11 cellular contexts compared by ENCODE assay signal in genomic region chr4:16914208-16914607, GRCh38. TPM values are rescaled to one million over a fixed set of nuclear protein-coding genes. Genes with fewer than 3 reads are reported as not detected.
DNase-seq lines count a peak whose midpoint lies in the region; ATAC-seq, FAIRE-seq and TF ChIP-seq lines count a peak whose summit lies in the region.
"Had no signal": no experiment of that assay in that cellular context is flagged by ENCODE, and none has a peak within 500 bp of the region (broad histone marks: within the 10 kb centered on the region; RNA-seq: fewer than 3 reads in every experiment).

No MANE protein-coding gene starts in this region.

- ATAC-seq in activated naive CD8-positive, alpha-beta T cell treated with anti-CD3 and anti-CD28 coated beads, Interleukin-2, amount 10 ng/mL, durations not matched to agents 7 days and 5 days (ENCODE audit: low read depth): peak; percentile 23
- ATAC-seq in WTC11: peak; percentile 68
- peak; percentile 20 for ATAC-seq in upper lobe of right lung
- ATAC-seq in HG03469 (IDR thresholded peaks at IDR 0.05; ENCODE audit: unreplicated experiment): no peak
- no peak for ATAC-seq in HG03135 (IDR thresholded peaks at IDR 0.05; ENCODE audit: unreplicated experiment)
- ATAC-seq: natural killer cell treated with Interleukin-12 subunit alpha and Interleukin-12 subunit beta and Interleukin-15 and Interleukin-18, amount 100 ng/mL, for 72 hours had no signal

- peaks cover 6% of the 10 kb centered on the region for H3K4me1 ChIP-seq in left ventricle myocardium inferior
- H3K4me1 ChIP-seq in upper lobe of right lung: no peaks in the 10 kb centered on the region

- CTCF ChIA-PET in WTC11 (lab: Charles Lee): interaction anchor here (0.6 to 1.6 kb wide), 4 partner anchors 17 to 434 kb away, joined by 3 to 6 read pairs (median 4); no protein-coding TSS in a partner anchor

- H3K4me3 ChIP-seq in left ventricle myocardium inferior (no peak overlapping the region), upper lobe of right lung (no peak overlapping the region)

- no peaks in the 10 kb centered on the region for H3K27me3 Mint-ChIP-seq in activated naive CD8-positive, alpha-beta T cell treated with anti-CD3 and anti-CD28 coated beads, Interleukin-2, amount 10 ng/mL, durations not matched to agents 7 days and 5 days
- H3K27me3 Mint-ChIP-seq in activated naive CD8-positive, alpha-beta T cell treated with anti-CD3 and anti-CD28 coated beads for 36 hours: peaks cover 3% of the 10 kb centered on the region
- H3K27me3 Mint-ChIP-seq in WTC11 (ENCODE audit: low read depth): no peaks in the 10 kb centered on the region

- no peaks in the 10 kb centered on the region for H3K36me3 ChIP-seq in left ventricle myocardium inferior
- H3K36me3 ChIP-seq in upper lobe of right lung: no peaks in the 10 kb centered on the region

- H3K9me3 ChIP-seq in left ventricle myocardium inferior (replicated peaks) (no peaks in the 10 kb centered on the region), upper lobe of right lung (no peaks in the 10 kb centered on the region)

- intact Hi-C loops in left ventricle myocardium inferior (cut with micrococcal nuclease): no loop called here
- intact Hi-C loops in upper lobe of right lung (cut with DNase I): loop anchor here (10.0 kb wide), 1 partner anchor 411 kb away; no protein-coding TSS in a partner anchor

- POLR2A ChIA-PET in activated naive CD8-positive, alpha-beta T cell treated with anti-CD3 and anti-CD28 coated beads, Interleukin-2, amount 10 ng/mL, durations not matched to agents 7 days and 5 days (lab: Charles Lee): no interaction called here
- POLR2A ChIA-PET in WTC11 (lab: Charles Lee): interaction anchor here (0.6 kb wide), 1 partner anchor 431 kb away, joined by 5 read pairs; no protein-coding TSS in a partner anchor

- no peak for FAIRE-seq in urothelium cell line (lab: Jason Lieb, UNC)

- DNase-seq in activated naive CD8-positive, alpha-beta T cell treated with anti-CD3 and anti-CD28 coated beads, Interleukin-2, amount 10 ng/mL, durations not matched to agents 7 days and 5 days: no peak
- DNase-seq in activated naive CD8-positive, alpha-beta T cell treated with anti-CD3 and anti-CD28 coated beads for 36 hours: no peak
- DNase-seq in WTC11 (ENCODE audit: low spot score) (peak; percentile 45), left ventricle myocardium inferior (no peak), upper lobe of right lung (no peak), urothelium cell line (ENCODE audit: low spot score) (no peak)
- DNase-seq: Karpas-422; stimulated activated CD4-positive, alpha-beta T cell treated with anti-CD3 and anti-CD28 coated beads, Interleukin-4, amount 100 ng/mL, for 24 hours had no signal

- no peak for TF ChIP-seq CTCF in WTC11 (IDR thresholded peaks at IDR 0.05)
- peak; percentile 61 for TF ChIP-seq CTCF in left ventricle myocardium inferior (IDR thresholded peaks at IDR 0.05; ENCODE audit: borderline replicate concordance)
- peak; percentile 26 for TF ChIP-seq CTCF in upper lobe of right lung (IDR thresholded peaks at IDR 0.05)

- H3K36me3 Mint-ChIP-seq in activated naive CD8-positive, alpha-beta T cell treated with anti-CD3 and anti-CD28 coated beads, Interleukin-2, amount 10 ng/mL, durations not matched to agents 7 days and 5 days: no peaks in the 10 kb centered on the region
- no peaks in the 10 kb centered on the region for H3K36me3 Mint-ChIP-seq in activated naive CD8-positive, alpha-beta T cell treated with anti-CD3 and anti-CD28 coated beads for 36 hours
- peaks cover 14% of the 10 kb centered on the region for H3K36me3 Mint-ChIP-seq in WTC11
- H3K36me3 Mint-ChIP-seq: natural killer cell treated with Interleukin-12 subunit alpha and Interleukin-12 subunit beta and Interleukin-15 and Interleukin-18, amount 100 ng/mL, for 72 hours had no signal

- no peak overlapping the region for H3K27ac Mint-ChIP-seq in activated naive CD8-positive, alpha-beta T cell treated with anti-CD3 and anti-CD28 coated beads, Interleukin-2, amount 10 ng/mL, durations not matched to agents 7 days and 5 days
- H3K27ac Mint-ChIP-seq in activated naive CD8-positive, alpha-beta T cell treated with anti-CD3 and anti-CD28 coated beads for 36 hours: no peak overlapping the region
- H3K27ac Mint-ChIP-seq in WTC11: no peak overlapping the region
- H3K27ac Mint-ChIP-seq: natural killer cell treated with Interleukin-12 subunit alpha and Interleukin-12 subunit beta and Interleukin-15 and Interleukin-18, amount 100 ng/mL, for 72 hours had no signal

- H3K27me3 ChIP-seq in left ventricle myocardium inferior (ENCODE audit: low read depth) (no peaks in the 10 kb centered on the region), upper lobe of right lung (no peaks in the 10 kb centered on the region)

- peaks cover 8% of the 10 kb centered on the region for H3K4me1 Mint-ChIP-seq in activated naive CD8-positive, alpha-beta T cell treated with anti-CD3 and anti-CD28 coated beads, Interleukin-2, amount 10 ng/mL, durations not matched to agents 7 days and 5 days
- H3K4me1 Mint-ChIP-seq in activated naive CD8-positive, alpha-beta T cell treated with anti-CD3 and anti-CD28 coated beads for 36 hours: no peaks in the 10 kb centered on the region
- peaks cover 53% of the 10 kb centered on the region for H3K4me1 Mint-ChIP-seq in WTC11

- H3K27ac ChIP-seq in left ventricle myocardium inferior (replicated peaks) (no peak overlapping the region), upper lobe of right lung (no peak overlapping the region)

- no peak overlapping the region for H3K4me3 Mint-ChIP-seq in activated naive CD8-positive, alpha-beta T cell treated with anti-CD3 and anti-CD28 coated beads, Interleukin-2, amount 10 ng/mL, durations not matched to agents 7 days and 5 days
- H3K4me3 Mint-ChIP-seq in activated naive CD8-positive, alpha-beta T cell treated with anti-CD3 and anti-CD28 coated beads for 36 hours: no peak overlapping the region
- no peak overlapping the region for H3K4me3 Mint-ChIP-seq in WTC11
- H3K4me3 Mint-ChIP-seq: natural killer cell treated with Interleukin-12 subunit alpha and Interleukin-12 subunit beta and Interleukin-15 and Interleukin-18, amount 100 ng/mL, for 72 hours had no signal

- H3K9me3 Mint-ChIP-seq in activated naive CD8-positive, alpha-beta T cell treated with anti-CD3 and anti-CD28 coated beads, Interleukin-2, amount 10 ng/mL, durations not matched to agents 7 days and 5 days: no peaks in the 10 kb centered on the region
- H3K9me3 Mint-ChIP-seq in activated naive CD8-positive, alpha-beta T cell treated with anti-CD3 and anti-CD28 coated beads for 36 hours: no peaks in the 10 kb centered on the region
- peaks cover 16% of the 10 kb centered on the region for H3K9me3 Mint-ChIP-seq in WTC11
- H3K9me3 Mint-ChIP-seq: natural killer cell treated with Interleukin-12 subunit alpha and Interleukin-12 subunit beta and Interleukin-15 and Interleukin-18, amount 100 ng/mL, for 72 hours had no signal

TF ChIP-seq in WTC11, 78 proteins besides CTCF, POLR2A, EP300 and RAD21 (continues in another document):
- TF ChIP-seq ATF1 (CRISPR knock-in tag; IDR thresholded peaks at IDR 0.05) (no peak), ETV6 (CRISPR knock-in tag; IDR thresholded peaks at IDR 0.05) (no peak), RELA (CRISPR knock-in tag; IDR thresholded peaks at IDR 0.05; ENCODE audit: borderline replicate concordance) (no peak), ZNF425 (CRISPR knock-in tag; conservative IDR thresholded peaks at IDR 0.05) (no peak), NFYB (CRISPR knock-in tag; conservative IDR thresholded peaks at IDR 0.05; ENCODE audit: low read depth) (no peak), GABPB1 (CRISPR knock-in tag; IDR thresholded peaks at IDR 0.05) (no peak), NFATC4 (CRISPR knock-in tag; IDR thresholded peaks at IDR 0.05) (no peak)
- TF ChIP-seq, protein P1, sequence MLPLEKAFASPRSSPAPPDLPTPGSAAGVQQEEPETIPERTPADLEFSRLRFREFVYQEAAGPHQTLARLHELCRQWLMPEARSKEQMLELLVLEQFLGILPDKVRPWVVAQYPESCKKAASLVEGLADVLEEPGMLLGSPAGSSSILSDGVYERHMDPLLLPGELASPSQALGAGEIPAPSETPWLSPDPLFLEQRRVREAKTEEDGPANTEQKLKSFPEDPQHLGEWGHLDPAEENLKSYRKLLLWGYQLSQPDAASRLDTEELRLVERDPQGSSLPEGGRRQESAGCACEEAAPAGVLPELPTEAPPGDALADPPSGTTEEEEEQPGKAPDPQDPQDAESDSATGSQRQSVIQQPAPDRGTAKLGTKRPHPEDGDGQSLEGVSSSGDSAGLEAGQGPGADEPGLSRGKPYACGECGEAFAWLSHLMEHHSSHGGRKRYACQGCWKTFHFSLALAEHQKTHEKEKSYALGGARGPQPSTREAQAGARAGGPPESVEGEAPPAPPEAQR (CRISPR knock-in tag; IDR thresholded peaks at IDR 0.05): no peak

RNA-seq across cellular contexts. Expression of gene LDB2, which starts 15.8 kb away (rescaled TPM):
- not detected for total RNA-seq in activated naive CD8-positive, alpha-beta T cell treated with anti-CD3 and anti-CD28 coated beads, Interleukin-2, amount 10 ng/mL, durations not matched to agents 7 days and 5 days
- total RNA-seq in activated naive CD8-positive, alpha-beta T cell treated with anti-CD3 and anti-CD28 coated beads for 36 hours: not detected
- 62.4 to 67.4 TPM (median 67.3 TPM) in 3 replicates for total RNA-seq in WTC11 (2021)
- 29.6 TPM for total RNA-seq in left ventricle myocardium inferior
- 139 TPM for total RNA-seq in upper lobe of right lung

Comparison
In these comparisons a context has a peak if more than half of its experiments do, and no peak if none do; other contexts are left out.
1. ATAC-seq: peak in activated naive CD8-positive, alpha-beta T cell treated with anti-CD3 and anti-CD28 coated beads, Interleukin-2, amount 10 ng/mL, durations not matched to agents 7 days and 5 days (single experiment), WTC11 (single experiment) and upper lobe of right lung (single experiment); none in HG03469 (single experiment) and HG03135 (single experiment).
2. RNA of gene LDB2, which starts 15.8 kb away (total RNA-seq): 139 TPM in upper lobe of right lung (single experiment), 62.4 to 67.4 TPM in WTC11 and 29.6 TPM in left ventricle myocardium inferior (single experiment); not detected in activated naive CD8-positive, alpha-beta T cell treated with anti-CD3 and anti-CD28 coated beads for 36 hours and not detected in activated naive CD8-positive, alpha-beta T cell treated with anti-CD3 and anti-CD28 coated beads, Interleukin-2, amount 10 ng/mL, durations not matched to agents 7 days and 5 days; every median in the first group is over 10 times any median in the second.